Comparison of ENCODE assay signal across 19 cellular contexts in genomic region chr4:153747406-153747805, GRCh38. TPM values are rescaled to one million over a fixed set of nuclear protein-coding genes. Genes with fewer than 3 reads are reported as not detected.
"Had no signal": no experiment of that assay in that cellular context is flagged by ENCODE, and none has a peak within 500 bp of the region (broad histone marks: within the 10 kb centered on the region; RNA-seq: fewer than 3 reads in every experiment).

No MANE protein-coding gene starts in this region.

- H3K27ac ChIP-seq: esophagus muscularis mucosa, hepatocyte, pancreas had no signal

- H3K36me3 Mint-ChIP-seq: activated naive CD8-positive, alpha-beta T cell; stimulated activated memory B cell treated with anti-CD40 and anti-IgM and Interleukin-4, amounts not matched to agents 10 μg/mL and 1 μg/mL and 100 μg/mL, for 72 hours had no signal

- H3K4me3 ChIP-seq: coronary artery, esophagus muscularis mucosa, hepatocyte, lung, pancreas, tibial artery had no signal

- H3K36me3 ChIP-seq: esophagus muscularis mucosa, pancreas, tibial artery had no signal

- DNase-seq: activated CD4-positive, alpha-beta T cell treated with anti-CD3 and anti-CD28 coated beads for 48 hours; activated CD8-positive, alpha-beta memory T cell treated with anti-CD3 and anti-CD28 coated beads, Interleukin-2, amount 50 U/mL, for 48 hours; activated gamma-delta T cell treated with Interleukin-2 at 50 U/mL for 16 hours; amniotic stem cell; caudate nucleus; effector CD4-positive, alpha-beta T cell; islet precursor cell; pancreas; tibial artery had no signal

- H3K4me1 ChIP-seq: pancreas had no signal

- H3K9me3 ChIP-seq: esophagus muscularis mucosa, pancreas, tibial artery had no signal

- ATAC-seq: stimulated activated memory B cell treated with anti-CD40 and anti-IgM and Interleukin-4, amounts not matched to agents 10 μg/mL and 1 μg/mL and 100 μg/mL, for 72 hours; WTC11 had no signal

- FAIRE-seq: pancreas, TTC549, urothelium cell line had no signal

- H3K4me3 Mint-ChIP-seq: activated naive CD8-positive, alpha-beta T cell; stimulated activated memory B cell treated with anti-CD40 and anti-IgM and Interleukin-4, amounts not matched to agents 10 μg/mL and 1 μg/mL and 100 μg/mL, for 72 hours; WTC11 had no signal

- H3K27me3 Mint-ChIP-seq: activated naive CD8-positive, alpha-beta T cell had no signal

- H3K4me1 Mint-ChIP-seq: stimulated activated memory B cell treated with anti-CD40 and anti-IgM and Interleukin-4, amounts not matched to agents 10 μg/mL and 1 μg/mL and 100 μg/mL, for 72 hours; WTC11 had no signal

- H3K27ac Mint-ChIP-seq: activated naive CD8-positive, alpha-beta T cell; stimulated activated memory B cell treated with anti-CD40 and anti-IgM and Interleukin-4, amounts not matched to agents 10 μg/mL and 1 μg/mL and 100 μg/mL, for 72 hours; WTC11 had no signal

- H3K27me3 ChIP-seq: esophagus muscularis mucosa, hepatocyte, pancreas, tibial artery had no signal

RNA-seq across cellular contexts. Expression of gene RNF175, which starts 12.4 kb away (rescaled TPM):
- total RNA-seq: glomerular endothelial cell, pancreas had no signal

RNA-seq across cellular contexts. Expression of gene SFRP2, which starts 41.5 kb away (rescaled TPM):
- total RNA-seq: glomerular endothelial cell had no signal
